ENCODE assay signal across 1 cellular context in genomic region chr3:28476764-28477163, GRCh38.
TF ChIP-seq lines count a peak whose summit lies in the region.

No MANE protein-coding gene starts in this region.

TF ChIP-seq in HCT116, 20 proteins besides CTCF, POLR2A, EP300 and RAD21:
- TF ChIP-seq, protein P1, sequence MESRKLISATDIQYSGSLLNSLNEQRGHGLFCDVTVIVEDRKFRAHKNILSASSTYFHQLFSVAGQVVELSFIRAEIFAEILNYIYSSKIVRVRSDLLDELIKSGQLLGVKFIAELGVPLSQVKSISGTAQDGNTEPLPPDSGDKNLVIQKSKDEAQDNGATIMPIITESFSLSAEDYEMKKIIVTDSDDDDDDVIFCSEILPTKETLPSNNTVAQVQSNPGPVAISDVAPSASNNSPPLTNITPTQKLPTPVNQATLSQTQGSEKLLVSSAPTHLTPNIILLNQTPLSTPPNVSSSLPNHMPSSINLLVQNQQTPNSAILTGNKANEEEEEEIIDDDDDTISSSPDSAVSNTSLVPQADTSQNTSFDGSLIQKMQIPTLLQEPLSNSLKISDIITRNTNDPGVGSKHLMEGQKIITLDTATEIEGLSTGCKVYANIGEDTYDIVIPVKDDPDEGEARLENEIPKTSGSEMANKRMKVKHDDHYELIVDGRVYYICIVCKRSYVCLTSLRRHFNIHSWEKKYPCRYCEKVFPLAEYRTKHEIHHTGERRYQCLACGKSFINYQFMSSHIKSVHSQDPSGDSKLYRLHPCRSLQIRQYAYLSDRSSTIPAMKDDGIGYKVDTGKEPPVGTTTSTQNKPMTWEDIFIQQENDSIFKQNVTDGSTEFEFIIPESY (IDR thresholded peaks at IDR 0.05; ENCODE audit: extremely low read depth, insufficient replicate concordance, low read length): no peak
- TF ChIP-seq ZNF274 (IDR thresholded peaks at IDR 0.05; ENCODE audit: low read depth, low read length) (no peak), MAX (IDR thresholded peaks at IDR 0.05) (no peak), JUND (IDR thresholded peaks at IDR 0.05) (no peak), TCF7L2 (IDR thresholded peaks at IDR 0.05; ENCODE audit: borderline replicate concordance, extremely low read depth, insufficient read depth, insufficient read length) (no peak), ATF3 (IDR thresholded peaks at IDR 0.05) (no peak), CBX3 (IDR thresholded peaks at IDR 0.05; ENCODE audit: low read depth) (no peak), EZH2phosphoT487 (IDR thresholded peaks at IDR 0.05; ENCODE audit: borderline replicate concordance) (no peak), SRF (IDR thresholded peaks at IDR 0.05; ENCODE audit: low read depth) (no peak)
- TF ChIP-seq, protein P2, sequence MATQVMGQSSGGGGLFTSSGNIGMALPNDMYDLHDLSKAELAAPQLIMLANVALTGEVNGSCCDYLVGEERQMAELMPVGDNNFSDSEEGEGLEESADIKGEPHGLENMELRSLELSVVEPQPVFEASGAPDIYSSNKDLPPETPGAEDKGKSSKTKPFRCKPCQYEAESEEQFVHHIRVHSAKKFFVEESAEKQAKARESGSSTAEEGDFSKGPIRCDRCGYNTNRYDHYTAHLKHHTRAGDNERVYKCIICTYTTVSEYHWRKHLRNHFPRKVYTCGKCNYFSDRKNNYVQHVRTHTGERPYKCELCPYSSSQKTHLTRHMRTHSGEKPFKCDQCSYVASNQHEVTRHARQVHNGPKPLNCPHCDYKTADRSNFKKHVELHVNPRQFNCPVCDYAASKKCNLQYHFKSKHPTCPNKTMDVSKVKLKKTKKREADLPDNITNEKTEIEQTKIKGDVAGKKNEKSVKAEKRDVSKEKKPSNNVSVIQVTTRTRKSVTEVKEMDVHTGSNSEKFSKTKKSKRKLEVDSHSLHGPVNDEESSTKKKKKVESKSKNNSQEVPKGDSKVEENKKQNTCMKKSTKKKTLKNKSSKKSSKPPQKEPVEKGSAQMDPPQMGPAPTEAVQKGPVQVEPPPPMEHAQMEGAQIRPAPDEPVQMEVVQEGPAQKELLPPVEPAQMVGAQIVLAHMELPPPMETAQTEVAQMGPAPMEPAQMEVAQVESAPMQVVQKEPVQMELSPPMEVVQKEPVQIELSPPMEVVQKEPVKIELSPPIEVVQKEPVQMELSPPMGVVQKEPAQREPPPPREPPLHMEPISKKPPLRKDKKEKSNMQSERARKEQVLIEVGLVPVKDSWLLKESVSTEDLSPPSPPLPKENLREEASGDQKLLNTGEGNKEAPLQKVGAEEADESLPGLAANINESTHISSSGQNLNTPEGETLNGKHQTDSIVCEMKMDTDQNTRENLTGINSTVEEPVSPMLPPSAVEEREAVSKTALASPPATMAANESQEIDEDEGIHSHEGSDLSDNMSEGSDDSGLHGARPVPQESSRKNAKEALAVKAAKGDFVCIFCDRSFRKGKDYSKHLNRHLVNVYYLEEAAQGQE (IDR thresholded peaks at IDR 0.05; ENCODE audit: low read depth): no peak
TF ChIP-seq in HCT116: peak in this region for 0.
